Comparison of ENCODE assay signal across 8 cellular contexts in genomic region chr10:13219685-13220670, GRCh38. TPM values are rescaled to one million over a fixed set of nuclear protein-coding genes. Genes with fewer than 3 reads are reported as not detected.
DNase-seq lines count a peak whose midpoint lies in the region; ATAC-seq and TF ChIP-seq lines count a peak whose summit lies in the region.

No MANE protein-coding gene starts in this region.

- H3K9me3 Mint-ChIP-seq in osteocyte (ENCODE audit: unreplicated experiment) = peaks cover 4% of the 10 kb centered on the region

- no peaks in the 10 kb centered on the region for H3K27me3 Mint-ChIP-seq in osteocyte (ENCODE audit: unreplicated experiment)

- H3K4me3 Mint-ChIP-seq in osteocyte (ENCODE audit: unreplicated experiment) = no peak overlapping the region

- peak; percentile 29; the same call in 1 of the 3 replicates for TF ChIP-seq CTCF in GM12872 (IDR thresholded peaks at IDR 0.05; ENCODE audit: insufficient read depth, low read depth, low read length)
- peak; percentile 32 for TF ChIP-seq CTCF in astrocyte of the cerebellum (IDR thresholded peaks at IDR 0.05; ENCODE audit: low read depth, low read length, missing control alignments)
- peak; percentile 10 for TF ChIP-seq CTCF in osteocyte (IDR thresholded peaks at IDR 0.05)
- no peak for TF ChIP-seq CTCF in left ventricle myocardium inferior (IDR thresholded peaks at IDR 0.05; ENCODE audit: borderline replicate concordance)
- TF ChIP-seq CTCF in adrenal gland (IDR thresholded peaks at IDR 0.05) = no peak

- no peak overlapping the region for H3K9ac ChIP-seq in HUES64 (ENCODE audit: low read depth, low read length)

- DNase-seq in astrocyte of the cerebellum (ENCODE audit: low read depth) (no peak), osteocyte (ENCODE audit: extremely low spot score, unreplicated experiment) (no peak), left ventricle myocardium inferior (no peak), adrenal gland (no peak), head of caudate nucleus (no peak)

- ATAC-seq in GM21515 (IDR thresholded peaks at IDR 0.05; ENCODE audit: unreplicated experiment) = no peak

- peak overlapping the region; percentile 32; the same call in 1 of the 2 replicates for H3K27ac ChIP-seq in HUES64 (ENCODE audit: low read depth, low read length)
- no peak overlapping the region for H3K27ac ChIP-seq in left ventricle myocardium inferior (replicated peaks)
- H3K27ac ChIP-seq in adrenal gland = no peak overlapping the region

- in situ Hi-C loops in astrocyte of the cerebellum (cut with HindIII; ENCODE audit: low sequenced_read_pairs) = no loop called here

- intact Hi-C loops in left ventricle myocardium inferior (cut with micrococcal nuclease) (no loop called here), adrenal gland (cut with DNase I) (no loop called here), head of caudate nucleus (cut with DNase I) (no loop called here)

- H3K27me3 ChIP-seq in HUES64 (ENCODE audit: insufficient read depth, low read length) = no peaks in the 10 kb centered on the region
- H3K27me3 ChIP-seq in left ventricle myocardium inferior (ENCODE audit: low read depth) = no peaks in the 10 kb centered on the region
- H3K27me3 ChIP-seq in adrenal gland = no peaks in the 10 kb centered on the region

- H3K9me3 ChIP-seq in HUES64 (ENCODE audit: insufficient read depth, low read depth, low read length) (no peaks in the 10 kb centered on the region), left ventricle myocardium inferior (replicated peaks) (no peaks in the 10 kb centered on the region), adrenal gland (replicated peaks in 1 of 3) (no peaks in the 10 kb centered on the region)

- H3K36me3 Mint-ChIP-seq in osteocyte (ENCODE audit: unreplicated experiment) = no peaks in the 10 kb centered on the region

- H3K4me1 Mint-ChIP-seq in osteocyte (ENCODE audit: unreplicated experiment) = peaks cover 5% of the 10 kb centered on the region

- WGBS in HUES64 = 66% methylated on average over 12 of the region's 12 CpGs
- WGBS in adrenal gland, 4 donors = 68 to 74% (median 69%) methylated on average over 12 of the region's 12 CpGs

- peaks cover 7% of the 10 kb centered on the region; the same call in 1 of the 2 replicates for H3K36me3 ChIP-seq in HUES64 (ENCODE audit: insufficient read depth, low read length)
- H3K36me3 ChIP-seq in left ventricle myocardium inferior = no peaks in the 10 kb centered on the region
- H3K36me3 ChIP-seq in adrenal gland (replicated peaks in 1 of 2) = no peaks in the 10 kb centered on the region

- H3K4me1 ChIP-seq in HUES64 (ENCODE audit: insufficient read depth, low read length) (peaks cover 4% of the 10 kb centered on the region), left ventricle myocardium inferior (no peaks in the 10 kb centered on the region), adrenal gland (replicated peaks in 1 of 2) (no peaks in the 10 kb centered on the region)

- no peak overlapping the region for H3K27ac Mint-ChIP-seq in osteocyte (ENCODE audit: unreplicated experiment)

- TF ChIP-seq POLR2A in adrenal gland (IDR thresholded peaks at IDR 0.05) = no peak

- H3K4me3 ChIP-seq in HUES64 (ENCODE audit: low read length) = no peak overlapping the region
- H3K4me3 ChIP-seq in astrocyte of the cerebellum (ENCODE audit: low read depth, low read length) = no peak overlapping the region
- H3K4me3 ChIP-seq in left ventricle myocardium inferior = no peak overlapping the region
- no peak overlapping the region for H3K4me3 ChIP-seq in adrenal gland

RNA-seq across cellular contexts. Expression of gene UCMA, which starts 14.2 kb away (rescaled TPM):
- polyA plus RNA-seq in HUES64 (2013, experiment 1 of 2) = not detected
- not detected for polyA plus RNA-seq in HUES64 (2013, experiment 2 of 2)
- total RNA-seq in osteocyte (not detected in 2 replicates), left ventricle myocardium inferior (not detected), adrenal gland (not detected)
- polyA plus RNA-seq in adrenal gland = not detected

RNA-seq across cellular contexts. Expression of gene MCM10, which starts 58.6 kb away (rescaled TPM):
- 29.2 TPM for polyA plus RNA-seq in HUES64 (2013, experiment 1 of 2)
- 26.9 TPM for polyA plus RNA-seq in HUES64 (2013, experiment 2 of 2)
- total RNA-seq in osteocyte (2.5 and 3.7 TPM in 2 replicates), left ventricle myocardium inferior (0.08 TPM), adrenal gland (1 to 10 TPM in 2 of 8 donors, under 1 TPM in 6; 0.17 to 1.3 (median 0.57) TPM)
- polyA plus RNA-seq in adrenal gland = 1 to 10 TPM in 1 of 3 donors, under 1 TPM in 2; 0.08 to 1.5 (median 0.20) TPM

Comparison
In these comparisons a context has a peak if more than half of its experiments do, and no peak if none do; other contexts are left out.
1. CTCF ChIP-seq: peak in GM12872 (single experiment), astrocyte of the cerebellum (single experiment) and osteocyte (single experiment); none in left ventricle myocardium inferior (single experiment) and adrenal gland (0 of 6).